In genomic region chr1:55287732-55288131, GRCh38 we compare ENCODE assay signal across 10 cellular contexts.
DNase-seq lines count a peak whose midpoint lies in the region; ATAC-seq and TF ChIP-seq lines count a peak whose summit lies in the region.
"Had no signal": no experiment of that assay in that cellular context is flagged by ENCODE, and none has a peak within 500 bp of the region (broad histone marks: within the 10 kb centered on the region; RNA-seq: fewer than 3 reads in every experiment).

No MANE protein-coding gene starts in this region.

- peak; percentile 15 for DNase-seq in activated CD4-positive, alpha-beta memory T cell treated with anti-CD3 and anti-CD28 coated beads for 36 hours
- no peak for DNase-seq in activated CD4-positive, alpha-beta memory T cell treated with anti-CD3 and anti-CD28 coated beads, Interleukin-2, amount 10 ng/mL, durations not matched to agents 7 days and 5 days
- DNase-seq in stimulated activated effector memory CD8-positive, alpha-beta T cell treated with anti-CD3 and anti-CD28 coated beads, Interleukin-12 subunit alpha, Interleukin-12 subunit beta, amount 100 ng/mL, for 72 hours (ENCODE audit: low spot score in 2 of 2): no peak
- DNase-seq in central memory CD4-positive, alpha-beta T cell: no peak
- no peak for DNase-seq in NCI-H1436 treated with DMSO at 0.1 percent for 48 hours (lab: John Stamatoyannopoulos, UW)
- no peak for DNase-seq in stomach
- DNase-seq: T-helper 9 cell had no signal

- no peak for TF ChIP-seq CTCF in stomach (IDR thresholded peaks at IDR 0.05)

- WGBS in stomach, 5 donors: 77 to 81% (median 78%) methylated on average over 9 of the region's 9 CpGs

- TF ChIP-seq EP300 in stomach (IDR thresholded peaks at IDR 0.05): no peak

- no peak overlapping the region for H3K4me3 ChIP-seq in stomach
- H3K4me3 ChIP-seq: adrenal gland had no signal

- no peak for TF ChIP-seq POLR2A in stomach (IDR thresholded peaks at IDR 0.05)

- no peaks in the 10 kb centered on the region for H3K9me3 Mint-ChIP-seq in activated CD4-positive, alpha-beta memory T cell treated with anti-CD3 and anti-CD28 coated beads for 36 hours
- no peaks in the 10 kb centered on the region for H3K9me3 Mint-ChIP-seq in activated CD4-positive, alpha-beta memory T cell treated with anti-CD3 and anti-CD28 coated beads, Interleukin-2, amount 10 ng/mL, durations not matched to agents 7 days and 5 days
- H3K9me3 Mint-ChIP-seq in stimulated activated effector memory CD8-positive, alpha-beta T cell treated with anti-CD3 and anti-CD28 coated beads, Interleukin-12 subunit alpha, Interleukin-12 subunit beta, amount 100 ng/mL, for 72 hours: no peaks in the 10 kb centered on the region

- no peaks in the 10 kb centered on the region for H3K36me3 Mint-ChIP-seq in activated CD4-positive, alpha-beta memory T cell treated with anti-CD3 and anti-CD28 coated beads for 36 hours
- H3K36me3 Mint-ChIP-seq in activated CD4-positive, alpha-beta memory T cell treated with anti-CD3 and anti-CD28 coated beads, Interleukin-2, amount 10 ng/mL, durations not matched to agents 7 days and 5 days (ENCODE audit: low read depth): no peaks in the 10 kb centered on the region
- H3K36me3 Mint-ChIP-seq in stimulated activated effector memory CD8-positive, alpha-beta T cell treated with anti-CD3 and anti-CD28 coated beads, Interleukin-12 subunit alpha, Interleukin-12 subunit beta, amount 100 ng/mL, for 72 hours: no peaks in the 10 kb centered on the region

- H3K36me3 ChIP-seq in stomach: no peaks in the 10 kb centered on the region
- H3K36me3 ChIP-seq: adrenal gland had no signal

- H3K27me3 ChIP-seq in stomach: no peaks in the 10 kb centered on the region

- ATAC-seq in HG02571 (IDR thresholded peaks at IDR 0.05; ENCODE audit: unreplicated experiment) (peak; percentile 35), HG03558 (IDR thresholded peaks at IDR 0.05; ENCODE audit: extremely low read depth, unreplicated experiment) (peak; percentile 9)
- peak; percentile 48 for ATAC-seq in stimulated activated effector memory CD8-positive, alpha-beta T cell treated with anti-CD3 and anti-CD28 coated beads, Interleukin-12 subunit alpha, Interleukin-12 subunit beta, amount 100 ng/mL, for 72 hours

- H3K27ac ChIP-seq in stomach: no peak overlapping the region
- H3K27ac ChIP-seq: adrenal gland had no signal

- H3K4me1 ChIP-seq in stomach: peaks cover 0 to 4% (median 0%) of the 10 kb centered on the region in 4 donors

- H3K27me3 Mint-ChIP-seq in activated CD4-positive, alpha-beta memory T cell treated with anti-CD3 and anti-CD28 coated beads for 36 hours: peaks cover 3% of the 10 kb centered on the region
- H3K27me3 Mint-ChIP-seq in activated CD4-positive, alpha-beta memory T cell treated with anti-CD3 and anti-CD28 coated beads, Interleukin-2, amount 10 ng/mL, durations not matched to agents 7 days and 5 days: peaks cover under 1% of the 10 kb centered on the region

- POLR2A ChIA-PET in activated CD4-positive, alpha-beta memory T cell treated with anti-CD3 and anti-CD28 coated beads for 36 hours (lab: Charles Lee): no interaction called here
- POLR2A ChIA-PET in activated CD4-positive, alpha-beta memory T cell treated with anti-CD3 and anti-CD28 coated beads, Interleukin-2, amount 10 ng/mL, durations not matched to agents 7 days and 5 days (lab: Charles Lee): no interaction called here

- intact Hi-C loops in activated CD4-positive, alpha-beta memory T cell treated with anti-CD3 and anti-CD28 coated beads for 36 hours (cut with micrococcal nuclease): loop anchor here (1.0 to 10.0 kb wide), 3 partner anchors 51 to 1417 kb away; no protein-coding TSS in a partner anchor
- intact Hi-C loops in stomach (cut with DNase I; ENCODE audit: low total_unique reads): loop anchor here (10.0 kb wide), 1 partner anchor 1297 kb away; no protein-coding TSS in a partner anchor

- H3K27ac Mint-ChIP-seq in activated CD4-positive, alpha-beta memory T cell treated with anti-CD3 and anti-CD28 coated beads for 36 hours: peak overlapping the region; percentile 69
- H3K27ac Mint-ChIP-seq in activated CD4-positive, alpha-beta memory T cell treated with anti-CD3 and anti-CD28 coated beads, Interleukin-2, amount 10 ng/mL, durations not matched to agents 7 days and 5 days: no peak overlapping the region
- peak overlapping the region; percentile 6 for H3K27ac Mint-ChIP-seq in stimulated activated effector memory CD8-positive, alpha-beta T cell treated with anti-CD3 and anti-CD28 coated beads, Interleukin-12 subunit alpha, Interleukin-12 subunit beta, amount 100 ng/mL, for 72 hours

- H3K9me3 ChIP-seq in stomach: no peaks in the 10 kb centered on the region
- H3K9me3 ChIP-seq: adrenal gland had no signal

- peaks cover 25% of the 10 kb centered on the region for H3K4me1 Mint-ChIP-seq in activated CD4-positive, alpha-beta memory T cell treated with anti-CD3 and anti-CD28 coated beads for 36 hours (ENCODE audit: low read depth)
- H3K4me1 Mint-ChIP-seq in activated CD4-positive, alpha-beta memory T cell treated with anti-CD3 and anti-CD28 coated beads, Interleukin-2, amount 10 ng/mL, durations not matched to agents 7 days and 5 days: peaks cover 12% of the 10 kb centered on the region
- H3K4me1 Mint-ChIP-seq in stimulated activated effector memory CD8-positive, alpha-beta T cell treated with anti-CD3 and anti-CD28 coated beads, Interleukin-12 subunit alpha, Interleukin-12 subunit beta, amount 100 ng/mL, for 72 hours: peaks cover 16% of the 10 kb centered on the region

- CTCF ChIA-PET in activated CD4-positive, alpha-beta memory T cell treated with anti-CD3 and anti-CD28 coated beads for 36 hours (lab: Charles Lee): interaction anchor here (3.7 kb wide), 1 partner anchor 50 kb away, joined by 17 read pairs; no protein-coding TSS in a partner anchor
- CTCF ChIA-PET in activated CD4-positive, alpha-beta memory T cell treated with anti-CD3 and anti-CD28 coated beads, Interleukin-2, amount 10 ng/mL, durations not matched to agents 7 days and 5 days (lab: Charles Lee): no interaction called here

- no peak overlapping the region for H3K4me3 Mint-ChIP-seq in activated CD4-positive, alpha-beta memory T cell treated with anti-CD3 and anti-CD28 coated beads for 36 hours
- no peak overlapping the region for H3K4me3 Mint-ChIP-seq in activated CD4-positive, alpha-beta memory T cell treated with anti-CD3 and anti-CD28 coated beads, Interleukin-2, amount 10 ng/mL, durations not matched to agents 7 days and 5 days
- H3K4me3 Mint-ChIP-seq in stimulated activated effector memory CD8-positive, alpha-beta T cell treated with anti-CD3 and anti-CD28 coated beads, Interleukin-12 subunit alpha, Interleukin-12 subunit beta, amount 100 ng/mL, for 72 hours: peak overlapping the region; percentile 36
